ENCODE assay signal across 8 cellular contexts in the genomic region with DNA sequence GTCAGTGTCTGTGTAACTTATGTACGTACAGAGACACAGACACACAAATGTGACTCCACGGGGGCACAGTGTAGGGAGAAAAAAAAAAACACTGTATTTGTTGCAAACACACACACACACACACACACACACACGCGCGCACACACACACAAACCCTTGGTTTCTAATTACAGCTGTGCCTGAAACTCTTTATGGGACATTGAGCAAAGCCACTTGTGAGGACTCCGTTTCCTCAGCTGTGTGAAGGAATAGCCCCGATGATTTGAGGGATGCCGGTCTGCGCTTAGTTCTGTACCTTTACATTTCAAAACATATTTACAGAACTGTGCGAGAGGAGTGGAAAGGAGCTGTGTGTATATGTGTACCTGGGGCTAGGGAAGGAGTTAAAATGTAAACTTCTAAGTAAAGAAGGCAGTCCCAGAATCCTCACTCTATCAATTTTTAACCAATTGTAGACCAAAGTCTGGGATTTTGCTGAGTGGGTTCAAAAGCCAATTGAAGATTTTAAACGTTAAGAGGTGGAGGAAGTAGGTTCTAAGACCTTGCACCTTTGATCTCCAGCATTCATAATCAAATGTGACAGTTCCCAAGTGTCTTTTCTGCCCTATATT. TPM values are rescaled to one million over a fixed set of nuclear protein-coding genes. Genes with fewer than 3 reads are reported as not detected.
DNase-seq lines count a peak whose midpoint lies in the region; ATAC-seq and TF ChIP-seq lines count a peak whose summit lies in the region.

No MANE protein-coding gene starts in this region.

- 21% methylated on average over 7 of the region's 11 CpGs for WGBS in mesenchymal stem cell

- H2BK15ac ChIP-seq in mesenchymal stem cell (ENCODE audit: low read depth, poor library complexity, severe bottlenecking) = no peak overlapping the region

- no peak overlapping the region for H3K9ac ChIP-seq in mesenchymal stem cell (ENCODE audit: low read length)

- H3K36me3 ChIP-seq in mesenchymal stem cell (ENCODE audit: control insufficient read depth in 1 of 2, insufficient read depth in 2 of 2, low read depth in 1 of 2, low read length in 2 of 2) = no peaks in the 10 kb centered on the region
- no peaks in the 10 kb centered on the region for H3K36me3 ChIP-seq in vagina

- peak; percentile 43 for DNase-seq in activated naive CD4-positive, alpha-beta T cell treated with anti-CD3 and anti-CD28 coated beads, Interleukin-2, amount 10 ng/mL, durations not matched to agents 7 days and 5 days
- no peak for DNase-seq in activated naive CD4-positive, alpha-beta T cell treated with anti-CD3 and anti-CD28 coated beads, Interleukin-2, amount 50 U/mL, for 72 hours (ENCODE audit: low spot score in 2 of 2)
- no peak for DNase-seq in chondrocyte (ENCODE audit: low spot score)
- DNase-seq in mesenchymal stem cell = peak; percentile 86
- no peak for DNase-seq in vagina (ENCODE audit: extremely low spot score in 2 of 2)
- no peak for DNase-seq in iPS-NIHi11 (ENCODE audit: low spot score)
- no peak for DNase-seq in T1000 (lab: John Stamatoyannopoulos, UW)

- peak overlapping the region; percentile 47 for H4K8ac ChIP-seq in mesenchymal stem cell (ENCODE audit: low read length)

- H3K9me3 Mint-ChIP-seq in activated naive CD4-positive, alpha-beta T cell treated with anti-CD3 and anti-CD28 coated beads, Interleukin-2, amount 10 ng/mL, durations not matched to agents 7 days and 5 days = no peaks in the 10 kb centered on the region
- no peaks in the 10 kb centered on the region for H3K9me3 Mint-ChIP-seq in activated naive CD4-positive, alpha-beta T cell treated with anti-CD3 and anti-CD28 coated beads, Interleukin-2, amount 50 U/mL, for 72 hours
- no peaks in the 10 kb centered on the region for H3K9me3 Mint-ChIP-seq in chondrocyte (ENCODE audit: low read depth)

- H3K36me3 Mint-ChIP-seq in activated naive CD4-positive, alpha-beta T cell treated with anti-CD3 and anti-CD28 coated beads, Interleukin-2, amount 10 ng/mL, durations not matched to agents 7 days and 5 days = peaks cover 9% of the 10 kb centered on the region
- H3K36me3 Mint-ChIP-seq in activated naive CD4-positive, alpha-beta T cell treated with anti-CD3 and anti-CD28 coated beads, Interleukin-2, amount 50 U/mL, for 72 hours = peaks cover 0 to 12% of the 10 kb centered on the region in 2 donors
- H3K36me3 Mint-ChIP-seq in chondrocyte (ENCODE audit: low read depth) = no peaks in the 10 kb centered on the region

- H3K4me1 Mint-ChIP-seq in activated naive CD4-positive, alpha-beta T cell treated with anti-CD3 and anti-CD28 coated beads, Interleukin-2, amount 10 ng/mL, durations not matched to agents 7 days and 5 days = peaks cover 61% of the 10 kb centered on the region
- peaks cover 48% of the 10 kb centered on the region for H3K4me1 Mint-ChIP-seq in chondrocyte (ENCODE audit: low read depth)

- CTCF ChIA-PET in activated naive CD4-positive, alpha-beta T cell treated with anti-CD3 and anti-CD28 coated beads, Interleukin-2, amount 10 ng/mL, durations not matched to agents 7 days and 5 days (lab: Charles Lee) = interaction anchor here (0.7 to 1.5 kb wide), 5 partner anchors 20 to 1038 kb away, joined by 3 read pairs; no protein-coding TSS in a partner anchor

- TF ChIP-seq CTCF in chondrocyte (IDR thresholded peaks at IDR 0.05) = no peak
- no peak for TF ChIP-seq CTCF in vagina (IDR thresholded peaks at IDR 0.05)

- peak overlapping the region; percentile 79 for H3K27ac Mint-ChIP-seq in activated naive CD4-positive, alpha-beta T cell treated with anti-CD3 and anti-CD28 coated beads, Interleukin-2, amount 10 ng/mL, durations not matched to agents 7 days and 5 days
- no peak overlapping the region for H3K27ac Mint-ChIP-seq in activated naive CD4-positive, alpha-beta T cell treated with anti-CD3 and anti-CD28 coated beads, Interleukin-2, amount 50 U/mL, for 72 hours
- peak overlapping the region; percentile 19 for H3K27ac Mint-ChIP-seq in chondrocyte (ENCODE audit: unreplicated experiment)

- H2BK120ac ChIP-seq in mesenchymal stem cell (ENCODE audit: low read depth, low read length) = peak overlapping the region; percentile 42

- no peak for ATAC-seq in activated naive CD4-positive, alpha-beta T cell treated with anti-CD3 and anti-CD28 coated beads, Interleukin-2, amount 50 U/mL, for 72 hours
- ATAC-seq in HG03159 (IDR thresholded peaks at IDR 0.05; ENCODE audit: unreplicated experiment) = no peak

- H3K14ac ChIP-seq in mesenchymal stem cell (ENCODE audit: low read length in 2 of 2) = no peak overlapping the region

- peaks cover 3% of the 10 kb centered on the region for H3K4me1 ChIP-seq in mesenchymal stem cell (ENCODE audit: control insufficient read depth, insufficient read depth, low read depth, low read length)
- peaks cover 18% of the 10 kb centered on the region for H3K4me1 ChIP-seq in vagina

- peaks cover 2% of the 10 kb centered on the region for H3K27me3 Mint-ChIP-seq in activated naive CD4-positive, alpha-beta T cell treated with anti-CD3 and anti-CD28 coated beads, Interleukin-2, amount 10 ng/mL, durations not matched to agents 7 days and 5 days
- no peaks in the 10 kb centered on the region for H3K27me3 Mint-ChIP-seq in chondrocyte (ENCODE audit: low read depth)

- H2AK5ac ChIP-seq in mesenchymal stem cell (ENCODE audit: low read length, severe bottlenecking) = no peak overlapping the region

- H3K79me1 ChIP-seq in mesenchymal stem cell (replicated peaks; ENCODE audit: low read length, poor library complexity, severe bottlenecking) = no peaks in the 10 kb centered on the region

- H3K4me3 ChIP-seq in mesenchymal stem cell (ENCODE audit: insufficient read depth in 1 of 2, low read depth in 1 of 2, low read length in 2 of 2) (no peak overlapping the region), vagina (no peak overlapping the region)

- peak overlapping the region; percentile 20 for H3K4me2 ChIP-seq in mesenchymal stem cell (ENCODE audit: low read length, poor library complexity, severe bottlenecking)

- peak overlapping the region in 1 of 2 experiments; percentile 29 for H3K4ac ChIP-seq in mesenchymal stem cell (ENCODE audit: low read depth in 1 of 2, low read length in 2 of 2)

- H3K27me3 ChIP-seq in mesenchymal stem cell (ENCODE audit: control insufficient read depth in 1 of 2, insufficient read depth in 1 of 2, low read length in 2 of 2) (no peaks in the 10 kb centered on the region), vagina (no peaks in the 10 kb centered on the region)

- H3K4me3 Mint-ChIP-seq in activated naive CD4-positive, alpha-beta T cell treated with anti-CD3 and anti-CD28 coated beads, Interleukin-2, amount 10 ng/mL, durations not matched to agents 7 days and 5 days = no peak overlapping the region
- H3K4me3 Mint-ChIP-seq in chondrocyte (ENCODE audit: unreplicated experiment) = peak overlapping the region; percentile 61

- peak overlapping the region; percentile 7 to 58 for H3K18ac ChIP-seq in mesenchymal stem cell (ENCODE audit: low read depth in 1 of 2, low read length in 2 of 2)

- no peak overlapping the region for H4K91ac ChIP-seq in mesenchymal stem cell (ENCODE audit: low read length)

- H3K23ac ChIP-seq in mesenchymal stem cell (ENCODE audit: low read length in 2 of 2) = no peak overlapping the region

- H3K9me3 ChIP-seq in mesenchymal stem cell (ENCODE audit: control insufficient read depth, low read length) (no peaks in the 10 kb centered on the region), vagina (no peaks in the 10 kb centered on the region)

- peak overlapping the region; percentile 42 for H2AFZ ChIP-seq in mesenchymal stem cell (ENCODE audit: low read depth, low read length)

- H3K27ac ChIP-seq in mesenchymal stem cell (ENCODE audit: low read length, poor library complexity, severe bottlenecking) = peak overlapping the region; percentile 86
- peak overlapping the region; percentile 16 for H3K27ac ChIP-seq in vagina

- H2BK5ac ChIP-seq in mesenchymal stem cell (ENCODE audit: low read depth, low read length, poor library complexity, severe bottlenecking) = peak overlapping the region; percentile 71

- no peak overlapping the region for H2BK12ac ChIP-seq in mesenchymal stem cell (ENCODE audit: low read length in 2 of 2)

- TF ChIP-seq POLR2A in vagina (IDR thresholded peaks at IDR 0.05) = no peak

- intact Hi-C loops in vagina (cut with DNase I) = no loop called here

RNA-seq across cellular contexts. Expression of a gene that starts 5.3 kb away (rescaled TPM):
- total RNA-seq in activated naive CD4-positive, alpha-beta T cell treated with anti-CD3 and anti-CD28 coated beads, Interleukin-2, amount 50 U/mL, for 72 hours = 100 to 1,000 TPM; 103 to 114 TPM
- total RNA-seq in chondrocyte = 45.2 to 46.7 TPM (median 46.0 TPM) in 3 replicates
- 20.5 TPM for polyA plus RNA-seq in mesenchymal stem cell (2013, experiment 1 of 2)
- polyA plus RNA-seq in mesenchymal stem cell (2013, experiment 2 of 2) = 18.5 TPM
- total RNA-seq in vagina = 133 TPM

RNA-seq across cellular contexts. Expression of a gene that starts 48.3 kb away (rescaled TPM):
- not detected for total RNA-seq in activated naive CD4-positive, alpha-beta T cell treated with anti-CD3 and anti-CD28 coated beads, Interleukin-2, amount 50 U/mL, for 72 hours
- not detected in 3 replicates for total RNA-seq in chondrocyte
- not detected for polyA plus RNA-seq in mesenchymal stem cell (2013, experiment 1 of 2)
- not detected for polyA plus RNA-seq in mesenchymal stem cell (2013, experiment 2 of 2)
- not detected for total RNA-seq in vagina

Comparison
In these comparisons a context has a peak if more than half of its experiments do, and no peak if none do; other contexts are left out.
1. DNase-seq: peak in activated naive CD4-positive, alpha-beta T cell treated with anti-CD3 and anti-CD28 coated beads, Interleukin-2, amount 10 ng/mL, durations not matched to agents 7 days and 5 days (single experiment) and mesenchymal stem cell (single experiment); none in activated naive CD4-positive, alpha-beta T cell treated with anti-CD3 and anti-CD28 coated beads, Interleukin-2, amount 50 U/mL, for 72 hours (0 of 2), chondrocyte (single experiment), vagina (0 of 2), iPS-NIHi11 (single experiment) and T1000 (single experiment).
2. H3K27ac Mint-ChIP-seq: peak in activated naive CD4-positive, alpha-beta T cell treated with anti-CD3 and anti-CD28 coated beads, Interleukin-2, amount 10 ng/mL, durations not matched to agents 7 days and 5 days (single experiment) and chondrocyte (single experiment); none in activated naive CD4-positive, alpha-beta T cell treated with anti-CD3 and anti-CD28 coated beads, Interleukin-2, amount 50 U/mL, for 72 hours (0 of 2).